ENCODE assay signal across 8 cellular contexts in genomic region chr10:132331956-132332749, GRCh38. TPM values are rescaled to one million over a fixed set of nuclear protein-coding genes. Genes with fewer than 3 reads are reported as not detected.
DNase-seq lines count a peak whose midpoint lies in the region; ATAC-seq and TF ChIP-seq lines count a peak whose summit lies in the region.

Gene LRRC27 (plus strand): TSS chr10:132332193. CDS start chr10:132333525, 1,332 bp downstream.

- peak; percentile 63 for ATAC-seq in GM21786 (IDR thresholded peaks at IDR 0.05; ENCODE audit: unreplicated experiment)

- H3K4me3 ChIP-seq in esophagus muscularis mucosa (peak within 1 kb of the TSS; percentile 66 to 85 (median 72)), muscle layer of duodenum (ENCODE audit: low read depth in 1 of 2, low read length in 2 of 2) (peak within 1 kb of the TSS; percentile 78 to 89)

- no peak for TF ChIP-seq EP300 in esophagus muscularis mucosa (IDR thresholded peaks at IDR 0.05)

- H3K36me3 ChIP-seq in esophagus muscularis mucosa (peaks cover 0 to 10% (median 0%) of the 10 kb centered on the region in 4 donors), muscle layer of duodenum (ENCODE audit: control insufficient read depth in 1 of 2, insufficient read depth in 2 of 2, low read length in 2 of 2) (no peaks in the 10 kb centered on the region)

- DNase-seq in DMS79 (lab: John Stamatoyannopoulos, UW) (peak; percentile 84), KG1 (lab: John Stamatoyannopoulos, UW) (peak; percentile 92), esophagus muscularis mucosa (ENCODE audit: extremely low spot score) (peak; percentile 99)
- peak; percentile 99 for DNase-seq in activated T-cell treated with anti-CD3 and anti-CD28 coated beads, Interleukin-2, amount 50 U/mL, for 48 hours
- peak; percentile 99 for DNase-seq in stimulated activated CD8-positive, alpha-beta memory T cell treated with anti-CD3 and anti-CD28 coated beads, Interleukin-7, amount 100 ng/mL, for 1 hour (ENCODE audit: low read depth in 2 of 2)

- H3K27me3 ChIP-seq in esophagus muscularis mucosa (no peaks in the 10 kb centered on the region), muscle layer of duodenum (ENCODE audit: low read depth, low read length) (no peaks in the 10 kb centered on the region)

- H3K27ac ChIP-seq in esophagus muscularis mucosa (replicated peaks in 1 of 4) (peak within 1 kb of the TSS; percentile 76 to 90 (median 80)), muscle layer of duodenum (ENCODE audit: low read length) (peak within 1 kb of the TSS; percentile 72)

- H3K9me3 ChIP-seq in esophagus muscularis mucosa (no peaks in the 10 kb centered on the region), muscle layer of duodenum (ENCODE audit: control insufficient read depth in 1 of 2, low read length in 2 of 2) (no peaks in the 10 kb centered on the region)

- intact Hi-C loops in esophagus muscularis mucosa (cut with DNase I): loop anchor here (2.0 kb wide), 1 partner anchor 23 kb away; no protein-coding TSS in a partner anchor

- WGBS in esophagus muscularis mucosa: 9% methylated on average over 17 of the region's 71 CpGs

- no peak for TF ChIP-seq POLR2A in esophagus muscularis mucosa (IDR thresholded peaks at IDR 0.05; ENCODE audit: low read depth)

- H3K4me1 ChIP-seq in esophagus muscularis mucosa (peaks cover 30 to 49% (median 40%) of the 10 kb centered on the region in 4 donors), muscle layer of duodenum (ENCODE audit: control insufficient read depth in 1 of 2, insufficient read depth in 2 of 2, low read length in 2 of 2) (peaks cover 0 to 15% of the 10 kb centered on the region in 2 donors)

- TF ChIP-seq CTCF in esophagus muscularis mucosa (IDR thresholded peaks at IDR 0.05): peak in 1 of 3 experiments; percentile 15

TF ChIP-seq in PFSK-1, 5 proteins besides CTCF, POLR2A, EP300 and RAD21:
- TF ChIP-seq REST (IDR thresholded peaks at IDR 0.05; ENCODE audit: insufficient read depth in 1 of 2, low read depth in 2 of 2, low read length in 2 of 2) (no peak), FOXP2 (optimal IDR thresholded peaks at IDR 0.05; ENCODE audit: borderline replicate concordance, extremely low read depth, extremely low read length, insufficient read depth) (peak; percentile 98)

RNA-seq across cellular contexts. Expression of gene LRRC27, which starts in this region (rescaled TPM):
- 4.5 TPM for polyA plus RNA-seq in PFSK-1 (2012; ENCODE audit: insufficient read length, low read depth)
- total RNA-seq in esophagus muscularis mucosa: 10 to 100 TPM in 2 of 4 donors, 1 to 10 TPM in 2; 5.8 to 19.1 (median 9.5) TPM

Comparison
In these comparisons a context has a peak if more than half of its experiments do, and no peak if none do; other contexts are left out.
1. Peak in every context shown above with its lines: DNase-seq, ATAC-seq, H3K4me3 ChIP-seq and H3K27ac ChIP-seq.